In the genomic region with DNA sequence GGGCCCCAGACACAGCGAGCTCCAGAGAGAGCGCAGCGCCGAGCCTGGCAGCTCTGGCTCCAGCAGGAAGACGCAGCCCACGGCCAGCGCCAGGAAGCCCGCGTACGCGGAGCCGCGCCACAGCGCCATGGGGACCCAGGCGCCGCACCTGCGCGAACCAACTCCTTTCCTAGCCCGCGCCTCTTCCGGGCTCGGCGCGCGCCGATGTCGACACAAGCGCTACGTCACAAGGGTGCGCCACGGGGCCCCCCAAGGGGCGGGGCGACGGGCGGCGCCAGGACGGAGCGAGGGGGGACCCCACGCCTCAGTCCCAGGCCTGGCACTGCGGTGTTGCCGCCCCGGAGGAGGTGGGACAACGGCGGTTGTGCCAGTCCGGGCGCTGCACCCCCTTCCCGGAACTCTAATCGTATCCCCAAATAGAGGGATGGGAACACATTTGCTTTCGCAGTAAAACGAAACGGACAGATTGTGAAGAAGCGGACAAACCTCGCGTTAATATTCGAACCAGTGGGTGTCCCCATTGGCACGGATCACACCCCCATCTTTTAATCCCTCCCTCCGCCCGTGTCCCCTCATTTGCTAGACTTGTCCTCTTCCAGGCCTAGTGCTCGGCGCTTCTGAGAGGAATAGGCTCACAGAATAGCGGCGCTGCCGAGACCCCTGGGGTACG, we compare ENCODE assay signal across 8 cellular contexts. TPM values are rescaled to one million over a fixed set of nuclear protein-coding genes. Genes with fewer than 3 reads are reported as not detected.
A peak's percentile ranks its signal among the peaks of the same experiment; 100 is the strongest.
DNase-seq lines count a peak whose midpoint lies in the region; ATAC-seq and TF ChIP-seq lines count a peak whose summit lies in the region.

A gene (minus strand): TSS at position 196 of the 670 bp plus-strand sequence. CDS start 67 bp downstream, at position 129.

- peaks cover under 1% of the 10 kb centered on the region for H3K36me3 ChIP-seq in mucosa of stomach (ENCODE audit: control insufficient read depth, insufficient read depth, low read length)

- peaks cover 14% of the 10 kb centered on the region for H3K4me1 ChIP-seq in mucosa of stomach (ENCODE audit: control insufficient read depth, insufficient read depth, low read length)

- no peaks in the 10 kb centered on the region for H3K9me3 ChIP-seq in mucosa of stomach (ENCODE audit: control insufficient read depth, low read length)

- ATAC-seq in GM21723 (IDR thresholded peaks at IDR 0.05; ENCODE audit: unreplicated experiment), result peak; percentile 68

- peak; percentile 96 for TF ChIP-seq POLR2A in erythroblast (IDR thresholded peaks at IDR 0.05; ENCODE audit: low read length)

- peak; percentile 65 for DNase-seq in DMS53 treated with DMSO at 0.1 percent for 48 hours (lab: John Stamatoyannopoulos, UW; ENCODE audit: unreplicated experiment)
- peak; percentile 97 for DNase-seq in KG1 (lab: John Stamatoyannopoulos, UW)
- DNase-seq in activated T-cell treated with anti-CD3 and anti-CD28 coated beads, Interleukin-2, amount 50 U/mL, for 24 hours, result peak; percentile 99
- peak; percentile 93 to 97 for DNase-seq in erythroblast (lab: John Stamatoyannopoulos, UW)
- DNase-seq in stimulated activated CD8-positive, alpha-beta memory T cell treated with anti-CD3 and anti-CD28 coated beads, Interleukin-4, amount 100 ng/mL, for 48 hours, result peak; percentile 96

- H3K4me3 ChIP-seq in mucosa of stomach (ENCODE audit: low read length), result peak within 1 kb of the TSS; percentile 75

- peaks cover 40% of the 10 kb centered on the region for H3K36me3 Mint-ChIP-seq in activated T-cell treated with anti-CD3 and anti-CD28 coated beads, Interleukin-2, amount 50 U/mL, for 24 hours (ENCODE audit: low read depth)

- H3K27me3 ChIP-seq in mucosa of stomach (ENCODE audit: control insufficient read depth, insufficient read depth, low read length), result no peaks in the 10 kb centered on the region

- H3K27ac Mint-ChIP-seq in activated T-cell treated with anti-CD3 and anti-CD28 coated beads, Interleukin-2, amount 50 U/mL, for 24 hours, result peak within 1 kb of the TSS; percentile 97

- H3K4me3 Mint-ChIP-seq in activated T-cell treated with anti-CD3 and anti-CD28 coated beads, Interleukin-2, amount 50 U/mL, for 24 hours, result peak within 1 kb of the TSS; percentile 87

- no peaks in the 10 kb centered on the region for H3K9me3 Mint-ChIP-seq in activated T-cell treated with anti-CD3 and anti-CD28 coated beads, Interleukin-2, amount 50 U/mL, for 24 hours

- peaks cover 72% of the 10 kb centered on the region for H3K4me1 Mint-ChIP-seq in activated T-cell treated with anti-CD3 and anti-CD28 coated beads, Interleukin-2, amount 50 U/mL, for 24 hours (ENCODE audit: low read depth)

- peak within 1 kb of the TSS; percentile 89 for H3K9ac ChIP-seq in mucosa of stomach (ENCODE audit: low read length)

- H3K27me3 Mint-ChIP-seq in activated T-cell treated with anti-CD3 and anti-CD28 coated beads, Interleukin-2, amount 50 U/mL, for 24 hours, result no peaks in the 10 kb centered on the region

TF ChIP-seq in PFSK-1, 5 proteins besides CTCF, POLR2A, EP300 and RAD21:
- peak; percentile 84 for TF ChIP-seq POLR2AphosphoS5 (IDR thresholded peaks at IDR 0.05; ENCODE audit: low read depth, low read length)
- peak; percentile 80 for TF ChIP-seq TAF1 (IDR thresholded peaks at IDR 0.05; ENCODE audit: borderline replicate concordance, insufficient read depth, low read length)
- TF ChIP-seq, protein P1, sequence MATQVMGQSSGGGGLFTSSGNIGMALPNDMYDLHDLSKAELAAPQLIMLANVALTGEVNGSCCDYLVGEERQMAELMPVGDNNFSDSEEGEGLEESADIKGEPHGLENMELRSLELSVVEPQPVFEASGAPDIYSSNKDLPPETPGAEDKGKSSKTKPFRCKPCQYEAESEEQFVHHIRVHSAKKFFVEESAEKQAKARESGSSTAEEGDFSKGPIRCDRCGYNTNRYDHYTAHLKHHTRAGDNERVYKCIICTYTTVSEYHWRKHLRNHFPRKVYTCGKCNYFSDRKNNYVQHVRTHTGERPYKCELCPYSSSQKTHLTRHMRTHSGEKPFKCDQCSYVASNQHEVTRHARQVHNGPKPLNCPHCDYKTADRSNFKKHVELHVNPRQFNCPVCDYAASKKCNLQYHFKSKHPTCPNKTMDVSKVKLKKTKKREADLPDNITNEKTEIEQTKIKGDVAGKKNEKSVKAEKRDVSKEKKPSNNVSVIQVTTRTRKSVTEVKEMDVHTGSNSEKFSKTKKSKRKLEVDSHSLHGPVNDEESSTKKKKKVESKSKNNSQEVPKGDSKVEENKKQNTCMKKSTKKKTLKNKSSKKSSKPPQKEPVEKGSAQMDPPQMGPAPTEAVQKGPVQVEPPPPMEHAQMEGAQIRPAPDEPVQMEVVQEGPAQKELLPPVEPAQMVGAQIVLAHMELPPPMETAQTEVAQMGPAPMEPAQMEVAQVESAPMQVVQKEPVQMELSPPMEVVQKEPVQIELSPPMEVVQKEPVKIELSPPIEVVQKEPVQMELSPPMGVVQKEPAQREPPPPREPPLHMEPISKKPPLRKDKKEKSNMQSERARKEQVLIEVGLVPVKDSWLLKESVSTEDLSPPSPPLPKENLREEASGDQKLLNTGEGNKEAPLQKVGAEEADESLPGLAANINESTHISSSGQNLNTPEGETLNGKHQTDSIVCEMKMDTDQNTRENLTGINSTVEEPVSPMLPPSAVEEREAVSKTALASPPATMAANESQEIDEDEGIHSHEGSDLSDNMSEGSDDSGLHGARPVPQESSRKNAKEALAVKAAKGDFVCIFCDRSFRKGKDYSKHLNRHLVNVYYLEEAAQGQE (IDR thresholded peaks at IDR 0.05; ENCODE audit: insufficient read depth in 1 of 2, low read depth in 2 of 2, low read length in 2 of 2), result 0 out of 4 replicates have a peak, but pooled peaks of 1 of the 2 experiments have one; percentile 35
- TF ChIP-seq FOXP2 (optimal IDR thresholded peaks at IDR 0.05; ENCODE audit: borderline replicate concordance, extremely low read depth, extremely low read length, insufficient read depth), result peak; percentile 76
- peak; percentile 98; the same call in 1 of the 2 replicates for TF ChIP-seq SIN3A (IDR thresholded peaks at IDR 0.05; ENCODE audit: borderline replicate concordance, insufficient read depth, low read length)

RNA-seq across cellular contexts. Expression of the gene that starts here (rescaled TPM):
- 27.1 TPM for polyA plus RNA-seq in PFSK-1 (2012; ENCODE audit: insufficient read length, low read depth)

Comparison
In these comparisons a context has a peak if more than half of its experiments do, and no peak if none do; other contexts are left out.
1. Peak in every context shown above with its lines: DNase-seq, ATAC-seq and H3K4me3 ChIP-seq.